ENCODE assay signal across 22 cellular contexts in genomic region chr4:148369919-148370318, GRCh38.
A peak's percentile ranks its signal among the peaks of the same experiment; 100 is the strongest.
DNase-seq lines count a peak whose midpoint lies in the region; ATAC-seq, FAIRE-seq and TF ChIP-seq lines count a peak whose summit lies in the region.
"Had no signal": no experiment of that assay in that cellular context is flagged by ENCODE, and none has a peak within 500 bp of the region (broad histone marks: within the 10 kb centered on the region; RNA-seq: fewer than 3 reads in every experiment).

No MANE protein-coding gene starts in this region.

- FAIRE-seq in HepG2 (lab: Jason Lieb, UNC), result no peak
- FAIRE-seq: A204.1, G401.6, GM12892, H54 had no signal

- no peak overlapping the region for H3K4me3 ChIP-seq in HepG2 (replicated peaks in 1 of 3; ENCODE audit: insufficient read depth in 1 of 3, low read depth in 2 of 3, low read length in 3 of 3)
- no peak overlapping the region for H3K4me3 ChIP-seq in right lobe of liver
- H3K4me3 ChIP-seq in psoas muscle, result no peak overlapping the region
- H3K4me3 ChIP-seq: HAP-1 had no signal

- no TSS peak for BruUV-seq in HepG2 (replicated peaks; lab: Mats Ljungman, UMichigan)

- ATAC-seq in HepG2, result no peak
- ATAC-seq in right lobe of liver, result no peak
- ATAC-seq in psoas muscle, result peak; percentile 65 to 90 (median 80)
- no peak for ATAC-seq in natural killer cell
- ATAC-seq: CD8-positive, alpha-beta T cell had no signal

- TF ChIP-seq CTCF in HepG2 (CRISPR knock-in tag; IDR thresholded peaks at IDR 0.05) (no peak), right lobe of liver (IDR thresholded peaks at IDR 0.05) (no peak), psoas muscle (IDR thresholded peaks at IDR 0.05) (no peak), natural killer cell (IDR thresholded peaks at IDR 0.05) (no peak), HFFc6 (IDR thresholded peaks at IDR 0.05) (no peak)

- H3K4me1 Mint-ChIP-seq in natural killer cell (peaks cover 0 to 4% of the 10 kb centered on the region in 2 donors), HFFc6 (ENCODE audit: low read depth) (no peaks in the 10 kb centered on the region)

- H3K36me3 ChIP-seq in HepG2 (replicated peaks in 1 of 2; ENCODE audit: control insufficient read depth in 1 of 2, insufficient read depth in 2 of 2, low read length in 2 of 2), result no peaks in the 10 kb centered on the region
- H3K36me3 ChIP-seq in right lobe of liver, result no peaks in the 10 kb centered on the region
- no peaks in the 10 kb centered on the region for H3K36me3 ChIP-seq in psoas muscle (ENCODE audit: insufficient read depth in 1 of 2, low read depth in 1 of 2)
- H3K36me3 ChIP-seq: HAP-1 had no signal

- in situ Hi-C loops in HepG2 (cut with HindIII; ENCODE audit: extremely low pct_ligation_motif_present, low pct_unique_long_range_greater_than_20kb), result no loop called here

- intact Hi-C loops in HepG2 (cut with micrococcal nuclease; ENCODE audit: unreplicated experiment), result no loop called here
- intact Hi-C loops in right lobe of liver (cut with DNase I), result no loop called here
- intact Hi-C loops in psoas muscle (cut with DNase I), result no loop called here
- intact Hi-C loops in natural killer cell (cut with micrococcal nuclease), result no loop called here

- H3K27me3 Mint-ChIP-seq in natural killer cell (ENCODE audit: low read depth in 2 of 2) (peaks cover 0 to 7% of the 10 kb centered on the region in 2 donors), HFFc6 (ENCODE audit: insufficient read depth) (no peaks in the 10 kb centered on the region; the same call in 1 of the 2 replicates)
- H3K27me3 Mint-ChIP-seq: B cell had no signal

- TF ChIP-seq RAD21 in HepG2 (CRISPR knock-in tag; IDR thresholded peaks at IDR 0.05), result no peak

- no peaks in the 10 kb centered on the region; a peak in 1 of 5 replicates for H3K27me3 ChIP-seq in HepG2 (ENCODE audit: control insufficient read depth in 1 of 2, insufficient read depth in 2 of 2, low read length in 2 of 2)
- H3K27me3 ChIP-seq in right lobe of liver, result no peaks in the 10 kb centered on the region
- H3K27me3 ChIP-seq in psoas muscle (ENCODE audit: insufficient read depth in 3 of 3, low read length in 2 of 3), result no peaks in the 10 kb centered on the region

- 5% methylated on average over 3 of the region's 3 CpGs for WGBS in HepG2 (ENCODE audit: low lambda C conversion rate)
- WGBS in right lobe of liver (ENCODE audit: insufficient coverage, low coverage, low lambda C conversion rate, missing lambda C conversion rate), result 80% methylated on average over 2 of the region's 3 CpGs
- 28 to 42% (median 34%) methylated on average over 3 of the region's 3 CpGs for WGBS in psoas muscle, 3 donors

- peak; percentile 3 for DNase-seq in HepG2 (ENCODE audit: low spot score)
- no peak for DNase-seq in right lobe of liver
- peak; percentile 93 for DNase-seq in myocyte (ENCODE audit: low read depth)
- DNase-seq in psoas muscle, result peak in 1 of 2 donors; percentile 13
- DNase-seq in medulla oblongata (ENCODE audit: extremely low spot score), result no peak
- no peak for DNase-seq in natural killer cell
- no peak for DNase-seq in HFFc6
- DNase-seq in activated CD4-positive, CD25-positive, alpha-beta regulatory T cell treated with anti-CD3 and anti-CD28 coated beads, Interleukin-2, amount 50 U/mL, for 72 hours, result no peak
- DNase-seq: C1 segment of cervical spinal cord; Caco-2; CD4-positive, CD25-positive, alpha-beta regulatory T cell; CD8-positive, alpha-beta T cell; DMS153; DND-41; GOT3 had no signal

- POLR2A ChIA-PET in HepG2 (lab: Yijun Ruan, JAX), result no interaction called here

- TF ChIP-seq POLR2A in HepG2 (IDR thresholded peaks at IDR 0.05; ENCODE audit: insufficient read depth in 1 of 2, low read depth in 2 of 2, low read length in 2 of 2) (no peak), right lobe of liver (IDR thresholded peaks at IDR 0.05) (no peak)

- no peak overlapping the region for H3K9ac ChIP-seq in HepG2 (ENCODE audit: insufficient read depth, low read depth, low read length)

- no peak overlapping the region for H2AFZ ChIP-seq in HepG2 (ENCODE audit: low read length)

- no peak overlapping the region for H3K27ac Mint-ChIP-seq in natural killer cell
- no peak overlapping the region for H3K27ac Mint-ChIP-seq in HFFc6
- H3K27ac Mint-ChIP-seq: B cell; CD8-positive, alpha-beta T cell had no signal

- H3K9me3 ChIP-seq in HepG2 (ENCODE audit: low read length) (no peaks in the 10 kb centered on the region), right lobe of liver (no peaks in the 10 kb centered on the region), psoas muscle (no peaks in the 10 kb centered on the region)
- H3K9me3 ChIP-seq: Caco-2, HAP-1 had no signal

- no peak overlapping the region for H3K27ac ChIP-seq in HepG2 (ENCODE audit: extremely low read length, insufficient read depth, low read length)
- no peak overlapping the region for H3K27ac ChIP-seq in right lobe of liver
- peak overlapping the region; percentile 19 for H3K27ac ChIP-seq in psoas muscle
- H3K27ac ChIP-seq: 22Rv1 had no signal

- no peak overlapping the region for H3K4me3 Mint-ChIP-seq in natural killer cell
- H3K4me3 Mint-ChIP-seq in HFFc6, result no peak overlapping the region
- H3K4me3 Mint-ChIP-seq: B cell; CD4-positive, CD25-positive, alpha-beta regulatory T cell; CD8-positive, alpha-beta T cell had no signal

- TF ChIP-seq EP300 in HepG2 (IDR thresholded peaks at IDR 0.05; ENCODE audit: low read depth in 2 of 2, low read length in 2 of 2) (no peak), HepG2 (CRISPR knock-in tag; IDR thresholded peaks at IDR 0.05; ENCODE audit: borderline replicate concordance) (no peak)

- CTCF ChIA-PET in HepG2 (lab: Yijun Ruan, JAX; ENCODE audit: low intra/inter-chr PET ratio, low total read pairs), result no interaction called here

- no peak overlapping the region for H3K4me2 ChIP-seq in HepG2 (ENCODE audit: low read depth, low read length)

- no peaks in the 10 kb centered on the region for H3K36me3 Mint-ChIP-seq in natural killer cell
- H3K36me3 Mint-ChIP-seq in HFFc6 (ENCODE audit: low read depth), result no peaks in the 10 kb centered on the region
- H3K36me3 Mint-ChIP-seq: CD8-positive, alpha-beta T cell had no signal

- H3K4me1 ChIP-seq in HepG2 (ENCODE audit: insufficient read depth, low read length) (peaks cover 9% of the 10 kb centered on the region), right lobe of liver (no peaks in the 10 kb centered on the region), psoas muscle (peaks cover 27% of the 10 kb centered on the region)
- H3K4me1 ChIP-seq: Caco-2, HAP-1 had no signal

- H3K9me3 Mint-ChIP-seq in natural killer cell (no peaks in the 10 kb centered on the region), HFFc6 (peaks cover 15% of the 10 kb centered on the region)
- H3K9me3 Mint-ChIP-seq: CD8-positive, alpha-beta T cell had no signal

- H4K20me1 ChIP-seq in HepG2 (ENCODE audit: insufficient read depth, low read length), result no peaks in the 10 kb centered on the region

- H3K79me2 ChIP-seq in HepG2 (ENCODE audit: insufficient read depth, low read length), result no peaks in the 10 kb centered on the region

TF ChIP-seq in HepG2, 621 proteins besides CTCF, POLR2A, EP300 and RAD21 (continues in another document):
- TF ChIP-seq ZNF644 (CRISPR knock-in tag; IDR thresholded peaks at IDR 0.05; ENCODE audit: low read depth) (0 out of 2 replicates have a peak, but pooled peaks have one; percentile 15), DMTF1 (CRISPR knock-in tag; IDR thresholded peaks at IDR 0.05) (no peak), ZNF609 (CRISPR knock-in tag; IDR thresholded peaks at IDR 0.05; ENCODE audit: borderline replicate concordance) (no peak), ZNF430 (CRISPR knock-in tag; IDR thresholded peaks at IDR 0.05) (no peak)

Comparison
In these comparisons a context has a peak if more than half of its experiments do, and no peak if none do; other contexts are left out.
1. DNase-seq: peak in HepG2 (single experiment) and myocyte (single experiment); none in right lobe of liver (0 of 3), medulla oblongata (single experiment), natural killer cell (single experiment), HFFc6 (single experiment) and activated CD4-positive, CD25-positive, alpha-beta regulatory T cell treated with anti-CD3 and anti-CD28 coated beads, Interleukin-2, amount 50 U/mL, for 72 hours (single experiment).
2. ATAC-seq: peak in psoas muscle (4 of 4); none in HepG2 (single experiment), right lobe of liver (0 of 4) and natural killer cell (0 of 3).